ENCODE assay signal across 20 cellular contexts in the genomic region with DNA sequence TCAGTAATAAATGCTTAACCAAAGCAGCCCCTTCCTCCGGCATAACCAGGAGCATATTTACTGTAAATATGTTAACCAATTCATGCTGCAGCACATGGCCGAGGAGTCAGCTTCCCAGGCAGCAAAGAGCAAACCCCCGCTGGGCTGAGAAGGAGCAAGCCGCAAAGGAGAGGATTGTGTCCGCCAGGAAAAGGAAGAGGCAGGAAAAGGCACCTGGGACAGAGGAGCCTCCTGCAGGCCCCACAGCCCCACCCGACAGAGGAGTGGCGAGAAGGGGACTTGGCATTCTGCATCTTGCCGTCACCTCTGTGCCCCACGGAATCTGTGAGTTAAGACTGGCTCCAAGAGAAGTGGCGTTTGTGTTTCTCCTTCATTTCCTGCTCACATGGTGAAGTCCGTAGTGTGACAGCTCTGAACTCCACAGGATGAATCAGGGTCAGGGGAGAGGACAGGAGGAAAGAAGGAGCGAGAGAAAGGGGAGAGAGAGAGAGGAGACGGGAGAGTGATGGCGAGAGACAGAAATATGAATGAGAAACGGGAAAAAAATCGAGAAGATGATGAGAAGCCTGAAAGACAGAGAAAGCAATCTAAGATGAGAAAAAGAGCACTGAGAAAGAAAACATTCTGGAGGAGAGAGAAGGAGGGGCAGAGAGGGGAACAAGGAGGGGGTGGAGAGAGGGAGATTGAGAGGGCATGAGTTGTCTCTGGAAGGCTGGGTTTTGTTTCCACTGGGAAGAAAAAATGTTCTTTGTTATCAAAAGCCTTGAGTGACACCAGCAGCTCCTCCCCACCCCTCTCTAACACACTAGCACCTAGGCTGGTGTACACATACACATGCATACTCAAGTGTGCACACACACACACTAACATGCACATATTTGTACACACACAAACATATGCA.
A peak's percentile ranks its signal among the peaks of the same experiment; 100 is the strongest.
DNase-seq lines count a peak whose midpoint lies in the region; ATAC-seq, FAIRE-seq and TF ChIP-seq lines count a peak whose summit lies in the region.
"Had no signal": no experiment of that assay in that cellular context is flagged by ENCODE, and none has a peak within 500 bp of the region (broad histone marks: within the 10 kb centered on the region; RNA-seq: fewer than 3 reads in every experiment).

No MANE protein-coding gene starts in this region.

- H3K79me2 ChIP-seq in GM23338 (replicated peaks; ENCODE audit: insufficient read depth) (no peaks in the 10 kb centered on the region), astrocyte (ENCODE audit: insufficient read depth, low read length) (no peaks in the 10 kb centered on the region), trophoblast cell (ENCODE audit: control insufficient read depth, insufficient read depth, low read length, poor library complexity) (no peaks in the 10 kb centered on the region)

- TF ChIP-seq POLR2A in body of pancreas (IDR thresholded peaks at IDR 0.05): no peak

- H3K9me3 Mint-ChIP-seq in GM23338 (no peaks in the 10 kb centered on the region; the same call in 2 of the 3 replicates), astrocyte (ENCODE audit: unreplicated experiment) (peaks cover 10% of the 10 kb centered on the region)

- no peaks in the 10 kb centered on the region for H3K27me3 ChIP-seq in GM23338 (ENCODE audit: insufficient read depth)
- no peaks in the 10 kb centered on the region for H3K27me3 ChIP-seq in astrocyte (ENCODE audit: insufficient read depth, low read length)
- no peaks in the 10 kb centered on the region for H3K27me3 ChIP-seq in iPS-15b (ENCODE audit: control insufficient read depth, insufficient read depth, low read length)
- H3K27me3 ChIP-seq in trophoblast cell (ENCODE audit: insufficient read depth, low read length): no peaks in the 10 kb centered on the region
- H3K27me3 ChIP-seq in body of pancreas: no peaks in the 10 kb centered on the region
- H3K27me3 ChIP-seq: pancreas had no signal

- no peaks in the 10 kb centered on the region for H3K79me1 ChIP-seq in trophoblast cell (ENCODE audit: low read length)

- no peak overlapping the region for H3K14ac ChIP-seq in trophoblast cell (ENCODE audit: low read length)

- no peak overlapping the region for H2BK5ac ChIP-seq in trophoblast cell (ENCODE audit: low read depth, low read length, poor library complexity)

- no peaks in the 10 kb centered on the region for H3K36me3 Mint-ChIP-seq in GM23338 (ENCODE audit: low read depth)
- H3K36me3 Mint-ChIP-seq in astrocyte (ENCODE audit: low read depth, unreplicated experiment): peaks cover 2% of the 10 kb centered on the region

- no peak overlapping the region for H2AK5ac ChIP-seq in trophoblast cell (ENCODE audit: low read length)

- H3K4me3 ChIP-seq in GM23338 (peak overlapping the region; percentile 40), astrocyte (ENCODE audit: insufficient read depth, low read depth, low read length) (peak overlapping the region; percentile 27), iPS-15b (ENCODE audit: low read depth, low read length) (peak overlapping the region; percentile 4), trophoblast cell (ENCODE audit: low read depth, low read length) (peak overlapping the region; percentile 25), body of pancreas (no peak overlapping the region)
- H3K4me3 ChIP-seq: GM12878, pancreas, PC-9, stomach had no signal

- intact Hi-C loops in body of pancreas (cut with DNase I): no loop called here

- no peak overlapping the region for H3K18ac ChIP-seq in trophoblast cell (ENCODE audit: low read length)

- no peak overlapping the region for H4K8ac ChIP-seq in trophoblast cell (ENCODE audit: low read depth, low read length)

- peak overlapping the region; percentile 0 for H3K23ac ChIP-seq in trophoblast cell (ENCODE audit: low read length)

- no peak overlapping the region for H4K91ac ChIP-seq in trophoblast cell (ENCODE audit: low read depth, low read length)

- no peak for TF ChIP-seq CTCF in GM23338 (conservative IDR thresholded peaks at IDR 0.05; ENCODE audit: low read depth in 2 of 2)
- TF ChIP-seq CTCF in astrocyte (IDR thresholded peaks at IDR 0.05; ENCODE audit: insufficient read depth, low read depth, low read length): no peak
- TF ChIP-seq CTCF in body of pancreas (IDR thresholded peaks at IDR 0.05): no peak

- no peak overlapping the region for H4K12ac ChIP-seq in trophoblast cell (ENCODE audit: low read depth, low read length)

- peaks cover 2% of the 10 kb centered on the region for H3K9me3 ChIP-seq in astrocyte (ENCODE audit: insufficient read depth, low read depth, low read length)
- H3K9me3 ChIP-seq in iPS-15b (ENCODE audit: control insufficient read depth, insufficient read depth, low read length): no peaks in the 10 kb centered on the region
- peaks cover 4% of the 10 kb centered on the region for H3K9me3 ChIP-seq in trophoblast cell (ENCODE audit: insufficient read depth, low read depth, low read length)
- H3K9me3 ChIP-seq in body of pancreas: peaks cover 0 to 5% (median 0%) of the 10 kb centered on the region in 3 donors
- H3K9me3 ChIP-seq: Caco-2, pancreas, SK-N-SH had no signal

- H2AFZ ChIP-seq in GM23338: peak overlapping the region; percentile 96
- H2AFZ ChIP-seq in astrocyte (ENCODE audit: low read depth, low read length): peak overlapping the region; percentile 76
- no peak overlapping the region for H2AFZ ChIP-seq in trophoblast cell (ENCODE audit: insufficient read depth, low read length, poor library complexity)
- H2AFZ ChIP-seq: PC-9 had no signal

- peak; percentile 48 for DNase-seq in GM23338 (ENCODE audit: low spot score)
- DNase-seq in astrocyte (ENCODE audit: low read depth): peak; percentile 26
- DNase-seq in trophoblast cell: no peak
- no peak for DNase-seq in body of pancreas
- DNase-seq in NCI-H1048 (lab: John Stamatoyannopoulos, UW): no peak
- no peak for DNase-seq in stimulated activated CD4-positive, alpha-beta T cell treated with anti-CD3 and anti-CD28 coated beads, Interleukin-4, amount 100 ng/mL, for 4 hours
- DNase-seq: Caco-2; Kasumi-1; left cardiac atrium; NCI-H82; pancreas; SK-N-SH; stimulated activated CD4-positive, alpha-beta T cell treated with anti-CD3 and anti-CD28 coated beads, Interleukin-2, amount 100 ng/mL, for 24 hours; stomach; T1000 had no signal

- H3K27ac Mint-ChIP-seq in GM23338 (no peak overlapping the region), astrocyte (ENCODE audit: unreplicated experiment) (no peak overlapping the region)

- H4K20me1 ChIP-seq in GM23338 (replicated peaks; ENCODE audit: insufficient read depth) (no peaks in the 10 kb centered on the region), astrocyte (ENCODE audit: insufficient read depth, low read length) (no peaks in the 10 kb centered on the region)

- peaks cover 3% of the 10 kb centered on the region; the same call in 1 of the 2 replicates for H3K9me2 ChIP-seq in GM23338 (ENCODE audit: insufficient read depth)
- H3K9me2 ChIP-seq: SK-N-SH had no signal

- WGBS in trophoblast cell (ENCODE audit: extremely low coverage, insufficient coverage, insufficient read length): 100% methylated on average over 4 of the region's 16 CpGs
- 47 to 59% methylated on average over 16 of the region's 16 CpGs for WGBS in body of pancreas, 2 donors

- H3K36me3 ChIP-seq in GM23338 (ENCODE audit: insufficient read depth) (no peaks in the 10 kb centered on the region), astrocyte (ENCODE audit: insufficient read depth, low read length) (no peaks in the 10 kb centered on the region), iPS-15b (ENCODE audit: control insufficient read depth, insufficient read depth, low read length) (no peaks in the 10 kb centered on the region), trophoblast cell (ENCODE audit: control insufficient read depth in 1 of 2, insufficient read depth in 2 of 2, low read length in 2 of 2) (no peaks in the 10 kb centered on the region), body of pancreas (replicated peaks in 1 of 2; ENCODE audit: insufficient read depth in 1 of 2, low read depth in 2 of 2) (no peaks in the 10 kb centered on the region)
- H3K36me3 ChIP-seq: pancreas, stomach had no signal

- ATAC-seq in GM23338 (peak; percentile 65), GM21737 (IDR thresholded peaks at IDR 0.05; ENCODE audit: unreplicated experiment) (no peak), body of pancreas (no peak)
- ATAC-seq: GM12878, pancreas had no signal

- peaks cover 8% of the 10 kb centered on the region for H3K27me3 Mint-ChIP-seq in GM23338 (ENCODE audit: insufficient read depth, low read depth, poor library complexity)
- peaks cover 11% of the 10 kb centered on the region for H3K27me3 Mint-ChIP-seq in astrocyte (ENCODE audit: low read depth, unreplicated experiment)

- no peak overlapping the region for H2BK12ac ChIP-seq in trophoblast cell (ENCODE audit: low read length)

- H3K4me2 ChIP-seq in GM23338 (peak overlapping the region; percentile 73), astrocyte (ENCODE audit: low read length) (peak overlapping the region; percentile 86), trophoblast cell (ENCODE audit: low read length) (peak overlapping the region; percentile 15)
- H3K4me2 ChIP-seq: PC-9, SK-N-SH had no signal

- H3K27ac ChIP-seq in GM23338 (ENCODE audit: low read depth) (no peak overlapping the region), astrocyte (ENCODE audit: low read depth, low read length) (no peak overlapping the region), trophoblast cell (ENCODE audit: low read depth, low read length) (no peak overlapping the region), body of pancreas (no peak overlapping the region)
- H3K27ac ChIP-seq: pancreas, PC-9, stomach had no signal

- peak overlapping the region; percentile 72 for H3K9ac ChIP-seq in astrocyte (ENCODE audit: low read length)
- H3K9ac ChIP-seq in iPS-15b (ENCODE audit: low read depth, low read length): no peak overlapping the region
- H3K9ac ChIP-seq in trophoblast cell (ENCODE audit: low read length): no peak overlapping the region
- H3K9ac ChIP-seq: SK-N-SH had no signal

- H3K4me1 ChIP-seq in GM23338 (ENCODE audit: insufficient read depth) (peaks cover 28% of the 10 kb centered on the region), astrocyte (ENCODE audit: insufficient read depth, low read length) (peaks cover 21% of the 10 kb centered on the region), iPS-15b (ENCODE audit: control insufficient read depth, insufficient read depth, low read length) (peaks cover 22% of the 10 kb centered on the region), trophoblast cell (ENCODE audit: control insufficient read depth in 1 of 2, insufficient read depth in 2 of 2, low read length in 2 of 2) (peaks cover 17 to 23% of the 10 kb centered on the region in 2 experiments), body of pancreas (peaks cover 14% of the 10 kb centered on the region)

- no peak overlapping the region for H3K4ac ChIP-seq in trophoblast cell (ENCODE audit: low read depth, low read length)

- no peak overlapping the region for H2BK120ac ChIP-seq in trophoblast cell (ENCODE audit: insufficient read depth, low read length, poor library complexity)

- H3K4me3 Mint-ChIP-seq in GM23338: no peak overlapping the region
- H3K4me3 Mint-ChIP-seq in astrocyte (ENCODE audit: unreplicated experiment): no peak overlapping the region
- H3K4me3 Mint-ChIP-seq: central memory CD8-positive, alpha-beta T cell had no signal

- FAIRE-seq in astrocyte (lab: Jason Lieb, UNC): peak; percentile 54
- FAIRE-seq: GM12878, pancreas had no signal

- H3F3A ChIP-seq in GM23338 (replicated peaks; ENCODE audit: low read depth): peaks cover 14% of the 10 kb centered on the region; the same call in 1 of the 2 replicates

- H3K4me1 Mint-ChIP-seq in GM23338 (0 out of 3 replicates have a peak, but pooled peaks cover 3% of the 10 kb centered on the region), astrocyte (ENCODE audit: low read depth, unreplicated experiment) (peaks cover 10% of the 10 kb centered on the region)
- H3K4me1 Mint-ChIP-seq: central memory CD8-positive, alpha-beta T cell had no signal

Comparison
In these comparisons a context has a peak if more than half of its experiments do, and no peak if none do; other contexts are left out.
1. DNase-seq: peak in GM23338 (single experiment) and astrocyte (single experiment); none in trophoblast cell (0 of 2), body of pancreas (0 of 4), NCI-H1048 (single experiment) and stimulated activated CD4-positive, alpha-beta T cell treated with anti-CD3 and anti-CD28 coated beads, Interleukin-4, amount 100 ng/mL, for 4 hours (0 of 2).
2. H3K4me2 ChIP-seq: peak in every context shown above with its lines; median percentile 86 in astrocyte; 73 in GM23338; 15 in trophoblast cell.
3. H3K4me3 ChIP-seq: peak in GM23338 (single experiment), astrocyte (single experiment), iPS-15b (single experiment) and trophoblast cell (single experiment); none in body of pancreas (0 of 2).